Comparison of ENCODE assay signal across 25 cellular contexts in genomic region chr4:76554630-76555029, GRCh38.
"Had no signal": no experiment of that assay in that cellular context is flagged by ENCODE, and none has a peak within 500 bp of the region (broad histone marks: within the 10 kb centered on the region; RNA-seq: fewer than 3 reads in every experiment).

No MANE protein-coding gene starts in this region.

- DNase-seq: activated CD4-positive, alpha-beta T cell treated with anti-CD3 and anti-CD28 coated beads for 48 hours; activated CD4-positive, alpha-beta T cell treated with anti-CD3 and anti-CD28 coated beads, Interleukin-2, amount 50 U/mL, for 1 hour; activated CD4-positive, alpha-beta T cell treated with anti-CD3 and anti-CD28 coated beads, Interleukin-2, amount 50 U/mL, for 48 hours; activated CD8-positive, alpha-beta memory T cell treated with anti-CD3 and anti-CD28 coated beads for 24 hours; activated CD8-positive, alpha-beta T cell treated with anti-CD3 and anti-CD28 coated beads for 36 hours; activated effector memory CD4-positive, alpha-beta T cell treated with Interleukin-2 at 50 U/mL for 16 hours; activated gamma-delta T cell treated with Interleukin-2 at 50 U/mL for 16 hours; activated naive CD4-positive, alpha-beta T cell treated with anti-CD3 and anti-CD28 coated beads, Interleukin-2, amount 50 U/mL, for 16 hours; activated naive CD4-positive, alpha-beta T cell treated with Interleukin-2 at 50 U/mL for 16 hours; activated T-cell treated with anti-CD3 and anti-CD28 coated beads, Interleukin-2, amount 50 U/mL, for 4 hours; amniotic stem cell; anterior cingulate cortex; effector CD4-positive, alpha-beta T cell; effector memory CD8-positive, alpha-beta T cell; erythroblast; foreskin keratinocyte; heart right ventricle; T-helper 1 cell; T-helper 17 cell had no signal

- H3K9me3 ChIP-seq: esophagus muscularis mucosa, gastroesophageal sphincter, heart right ventricle had no signal

- H3K27ac ChIP-seq: coronary artery, esophagus muscularis mucosa, foreskin keratinocyte, gastroesophageal sphincter, heart right ventricle, VCaP had no signal

- H3K4me3 ChIP-seq: coronary artery, esophagus muscularis mucosa, gastroesophageal sphincter, heart right ventricle had no signal

- ATAC-seq: activated CD8-positive, alpha-beta T cell treated with anti-CD3 and anti-CD28 coated beads for 36 hours; activated T-cell treated with anti-CD3 and anti-CD28 coated beads, Interleukin-2, amount 50 U/mL, for 4 hours; activated T-helper 17 cell treated with anti-CD3 and anti-CD28 coated beads, Interleukin-2, amount 50 U/mL, for 72 hours; effector memory CD8-positive, alpha-beta T cell; foreskin keratinocyte; gastroesophageal sphincter; heart right ventricle; T-helper 17 cell; WTC11 had no signal

- H3K36me3 ChIP-seq: esophagus muscularis mucosa, gastroesophageal sphincter, heart right ventricle had no signal

- H3K4me1 ChIP-seq: foreskin keratinocyte had no signal

- H3K27me3 ChIP-seq: esophagus muscularis mucosa, foreskin keratinocyte, gastroesophageal sphincter, heart right ventricle had no signal
